ENCODE assay signal across 8 cellular contexts in genomic region chr22:50481440-50482106, GRCh38. TPM values are rescaled to one million over a fixed set of nuclear protein-coding genes. Genes with fewer than 3 reads are reported as not detected.
DNase-seq lines count a peak whose midpoint lies in the region; ATAC-seq and TF ChIP-seq lines count a peak whose summit lies in the region.

ADM2 (plus strand) TSS chr22:50481543; CDS start chr22:50481848, 305 bp downstream.

- no peak within 1 kb of the TSS for H3K27ac Mint-ChIP-seq in activated T-helper 17 cell treated with anti-CD3 and anti-CD28 coated beads, Interleukin-2, amount 50 U/mL, for 72 hours
- H3K27ac Mint-ChIP-seq in glutamatergic neuron (ENCODE audit: unreplicated experiment), result peak within 1 kb of the TSS; percentile 38

- H3K9me3 ChIP-seq in uterus, result no peaks in the 10 kb centered on the region

- peak within 1 kb of the TSS; percentile 71 for H3K4me3 Mint-ChIP-seq in activated T-helper 17 cell treated with anti-CD3 and anti-CD28 coated beads, Interleukin-2, amount 50 U/mL, for 72 hours
- peak within 1 kb of the TSS; percentile 78 for H3K4me3 Mint-ChIP-seq in glutamatergic neuron (ENCODE audit: unreplicated experiment)

- peak; percentile 94 for ATAC-seq in activated T-helper 17 cell treated with anti-CD3 and anti-CD28 coated beads, Interleukin-2, amount 50 U/mL, for 72 hours (replicated peaks)
- no peak for ATAC-seq in HG03097 (IDR thresholded peaks at IDR 0.05; ENCODE audit: low FRiP score, unreplicated experiment)
- no peak for ATAC-seq in HG02970 (IDR thresholded peaks at IDR 0.05; ENCODE audit: low FRiP score, unreplicated experiment)

- H3K4me3 ChIP-seq in AG10803 (ENCODE audit: low read length) (peak within 1 kb of the TSS; percentile 87), LNCaP clone FGC (ENCODE audit: low read depth, low read length) (peak within 1 kb of the TSS; percentile 86), skin epidermis (peak within 1 kb of the TSS; percentile 9 to 48 (median 43)), uterus (peak within 1 kb of the TSS in 1 of 2 donors; percentile 20)

- peaks cover 12 to 18% of the 10 kb centered on the region in 2 donors for H3K27me3 ChIP-seq in uterus

- H3K4me1 Mint-ChIP-seq in activated T-helper 17 cell treated with anti-CD3 and anti-CD28 coated beads, Interleukin-2, amount 50 U/mL, for 72 hours, result no peaks in the 10 kb centered on the region
- peaks cover 10% of the 10 kb centered on the region for H3K4me1 Mint-ChIP-seq in glutamatergic neuron (ENCODE audit: low read depth, unreplicated experiment)

- TF ChIP-seq CTCF in AG10803 (conservative IDR thresholded peaks at IDR 0.05; ENCODE audit: low read length) (no peak), LNCaP clone FGC (IDR thresholded peaks at IDR 0.05; ENCODE audit: control insufficient read depth, extremely low read depth, insufficient read depth) (no peak), glutamatergic neuron (IDR thresholded peaks at IDR 0.05; ENCODE audit: partially characterized antibody, unreplicated experiment) (no peak), uterus (IDR thresholded peaks at IDR 0.05) (no peak)

- peak within 1 kb of the TSS in 4 of 21 experiments; percentile 7 to 46 (median 22) for H3K27ac ChIP-seq in skin epidermis
- no peak within 1 kb of the TSS for H3K27ac ChIP-seq in uterus

- DNase-seq in AG10803 (ENCODE audit: low read depth), result peak; percentile 49
- no peak for DNase-seq in LNCaP clone FGC (ENCODE audit: low read depth)
- DNase-seq in glutamatergic neuron, result peak; percentile 78
- DNase-seq in uterus, result no peak

- no peaks in the 10 kb centered on the region for H3K4me1 ChIP-seq in uterus

- TF ChIP-seq POLR2A in uterus (IDR thresholded peaks at IDR 0.05), result no peak

- intact Hi-C loops in uterus (cut with DNase I; ENCODE audit: low total_unique reads), result no loop called here

- no peaks in the 10 kb centered on the region for H3K9me3 Mint-ChIP-seq in activated T-helper 17 cell treated with anti-CD3 and anti-CD28 coated beads, Interleukin-2, amount 50 U/mL, for 72 hours
- H3K9me3 Mint-ChIP-seq in glutamatergic neuron (ENCODE audit: unreplicated experiment), result peaks cover 14% of the 10 kb centered on the region

- no peaks in the 10 kb centered on the region for H3K36me3 Mint-ChIP-seq in activated T-helper 17 cell treated with anti-CD3 and anti-CD28 coated beads, Interleukin-2, amount 50 U/mL, for 72 hours (ENCODE audit: low read depth)
- H3K36me3 Mint-ChIP-seq in glutamatergic neuron (ENCODE audit: unreplicated experiment), result no peaks in the 10 kb centered on the region

- H3K36me3 ChIP-seq in uterus, result no peaks in the 10 kb centered on the region

- no peaks in the 10 kb centered on the region for H3K27me3 Mint-ChIP-seq in activated T-helper 17 cell treated with anti-CD3 and anti-CD28 coated beads, Interleukin-2, amount 50 U/mL, for 72 hours
- peaks cover 21% of the 10 kb centered on the region for H3K27me3 Mint-ChIP-seq in glutamatergic neuron (ENCODE audit: unreplicated experiment)

RNA-seq across cellular contexts. Expression of gene ADM2, which starts in this region (rescaled TPM):
- total RNA-seq in activated T-helper 17 cell treated with anti-CD3 and anti-CD28 coated beads, Interleukin-2, amount 50 U/mL, for 72 hours, result 1 to 10 TPM; 1.3 to 3.7 TPM
- total RNA-seq in glutamatergic neuron (ENCODE audit: unreplicated experiment) (37.6 TPM), uterus (under 1 TPM in 2 of 4 donors, not detected in 2; 0.14 to 0.95 TPM)

Comparison
In these comparisons a context has a peak if more than half of its experiments do, and no peak if none do; other contexts are left out.
1. DNase-seq: peak in AG10803 (single experiment) and glutamatergic neuron (single experiment); none in LNCaP clone FGC (single experiment) and uterus (0 of 2).